In genomic region chrX:78650906-78651437, GRCh38 we compare ENCODE assay signal across 1 cellular context.
TF ChIP-seq lines count a peak whose summit lies in the region.

No MANE protein-coding gene starts in this region.

TF ChIP-seq in GM12878, 131 proteins besides CTCF, POLR2A, EP300 and RAD21 (continued from another document and continues in another):
- no peak for TF ChIP-seq ATF3 (IDR thresholded peaks at IDR 0.05; ENCODE audit: borderline replicate concordance, extremely low read depth, low read depth, low read length)
- peak; percentile 79 for TF ChIP-seq CBX5 (IDR thresholded peaks at IDR 0.05; ENCODE audit: low read depth)
- no peak for TF ChIP-seq TBL1XR1 (IDR thresholded peaks at IDR 0.05; ENCODE audit: low read depth, low read length)
- no peak for TF ChIP-seq SRF (IDR thresholded peaks at IDR 0.05; ENCODE audit: low read depth in 2 of 2, low read length in 2 of 2)
- no peak for TF ChIP-seq BCLAF1 (IDR thresholded peaks at IDR 0.05)
- TF ChIP-seq JUND (IDR thresholded peaks at IDR 0.05; ENCODE audit: low read depth, low read length) = no peak
- TF ChIP-seq MTA2 (IDR thresholded peaks at IDR 0.05; ENCODE audit: low read depth) = peak; percentile 75
- TF ChIP-seq BRCA1 (IDR thresholded peaks at IDR 0.05; ENCODE audit: low read depth, low read length) = no peak
- no peak for TF ChIP-seq RFX5 (IDR thresholded peaks at IDR 0.05; ENCODE audit: low read depth, low read length)
- TF ChIP-seq E4F1 (IDR thresholded peaks at IDR 0.05; ENCODE audit: borderline replicate concordance, partially characterized antibody) = no peak
- TF ChIP-seq ATF7 (IDR thresholded peaks at IDR 0.05; ENCODE audit: low read depth) = no peak
- TF ChIP-seq NKRF (conservative IDR thresholded peaks at IDR 0.05) = no peak
- no peak for TF ChIP-seq PRDM15 (CRISPR knock-in tag; IDR thresholded peaks at IDR 0.05)
- TF ChIP-seq POLR2AphosphoS2 (IDR thresholded peaks at IDR 0.05; ENCODE audit: low read depth, low read length) = no peak
- TF ChIP-seq SREBF2 (IDR thresholded peaks at IDR 0.05; ENCODE audit: low read length) = no peak
- no peak; the same call in 2 of the 3 replicates for TF ChIP-seq POU2F2 (IDR thresholded peaks at IDR 0.05; ENCODE audit: borderline replicate concordance, low read depth, low read length)
- no peak for TF ChIP-seq YY1 (IDR thresholded peaks at IDR 0.05; ENCODE audit: low read depth, low read length)
- TF ChIP-seq TARDBP (IDR thresholded peaks at IDR 0.05; ENCODE audit: borderline replicate concordance) = no peak
- no peak for TF ChIP-seq ZNF622 (IDR thresholded peaks at IDR 0.05)
- TF ChIP-seq CBFB (IDR thresholded peaks at IDR 0.05; ENCODE audit: low read depth) = peak; percentile 88; the same call in 1 of the 2 replicates
- no peak for TF ChIP-seq RB1 (IDR thresholded peaks at IDR 0.05; ENCODE audit: borderline replicate concordance)
- TF ChIP-seq ZNF687 (IDR thresholded peaks at IDR 0.05) = no peak
- peak; percentile 60; the same call in 1 of the 2 replicates for TF ChIP-seq RELB (IDR thresholded peaks at IDR 0.05; ENCODE audit: low read depth)
- TF ChIP-seq MYC (IDR thresholded peaks at IDR 0.05; ENCODE audit: insufficient read depth, insufficient read length, insufficient replicate concordance, low read length, severe bottlenecking) = no peak
- TF ChIP-seq CEBPB (IDR thresholded peaks at IDR 0.05; ENCODE audit: borderline replicate concordance in 1 of 2, low read depth in 2 of 2, low read length in 2 of 2) = no peak
- no peak for TF ChIP-seq KLF5 (IDR thresholded peaks at IDR 0.05; ENCODE audit: partially characterized antibody)
- TF ChIP-seq IRF4 (IDR thresholded peaks at IDR 0.05; ENCODE audit: low read depth, low read length) = peak; percentile 33; the same call in 1 of the 2 replicates
- TF ChIP-seq ZNF24 (IDR thresholded peaks at IDR 0.05) = no peak; the same call in 1 of the 2 replicates
- no peak for TF ChIP-seq RCOR1 (conservative IDR thresholded peaks at IDR 0.05; ENCODE audit: low read depth, low read length)
- TF ChIP-seq NR2C2 (IDR thresholded peaks at IDR 0.05; ENCODE audit: borderline replicate concordance, control insufficient read depth, insufficient read length, low read depth) = no peak
- TF ChIP-seq HDAC2 (IDR thresholded peaks at IDR 0.05) = no peak
- no peak for TF ChIP-seq ESRRA (IDR thresholded peaks at IDR 0.05; ENCODE audit: low read length)
- no peak for TF ChIP-seq SMARCA5 (IDR thresholded peaks at IDR 0.05)
- TF ChIP-seq FOXM1 (IDR thresholded peaks at IDR 0.05; ENCODE audit: low read depth, low read length) = peak; percentile 74; the same call in 1 of the 2 replicates
- no peak for TF ChIP-seq FOXK2 (IDR thresholded peaks at IDR 0.05)
- TF ChIP-seq CHD4 (IDR thresholded peaks at IDR 0.05) = no peak
- TF ChIP-seq CREB1 (IDR thresholded peaks at IDR 0.05; ENCODE audit: low read depth) = 0 out of 2 replicates have a peak, but pooled peaks have one; percentile 16
- no peak for TF ChIP-seq HDGF (IDR thresholded peaks at IDR 0.05)
- TF ChIP-seq RAD51 (IDR thresholded peaks at IDR 0.05) = no peak
- TF ChIP-seq ATF2 (IDR thresholded peaks at IDR 0.05; ENCODE audit: low read length) = peak; percentile 76
